8 cellular contexts compared by ENCODE assay signal in the genomic region with DNA sequence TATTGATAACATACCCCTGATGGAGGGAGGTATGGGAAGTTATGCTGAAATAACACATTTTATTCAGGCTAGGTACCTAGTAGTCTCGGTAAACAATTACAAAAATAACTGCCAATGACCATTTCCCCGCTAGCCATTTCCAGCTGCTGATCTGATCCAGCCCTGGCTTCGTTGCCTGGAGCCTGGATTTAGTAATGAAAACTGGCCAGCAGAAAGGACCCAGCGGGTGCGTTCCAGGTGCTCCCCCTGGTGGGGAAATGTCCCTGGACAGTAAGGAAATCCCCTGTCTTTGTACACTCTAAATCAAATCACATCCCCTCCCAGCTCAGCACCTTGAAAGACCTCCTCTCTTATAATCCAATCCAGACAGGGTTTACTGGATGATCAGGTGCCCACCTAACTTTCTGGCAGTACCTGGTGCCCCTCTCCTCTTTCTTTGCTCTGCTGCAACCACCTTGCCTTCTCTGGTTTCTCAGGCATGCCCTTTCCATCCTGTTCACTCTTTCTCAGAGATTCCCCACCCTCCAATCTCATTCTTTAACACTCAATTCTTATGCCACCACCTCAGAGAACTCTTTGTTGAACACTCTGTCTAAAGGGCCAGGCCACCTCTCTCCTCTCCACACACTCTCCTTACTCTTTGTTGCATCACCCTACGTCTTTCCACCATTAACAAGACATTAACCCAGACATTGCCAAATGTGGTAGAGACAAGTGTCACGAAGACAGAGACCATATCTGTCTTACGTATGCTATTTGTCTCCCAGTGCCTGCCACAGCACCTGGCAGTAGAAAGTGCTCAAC. TPM values are rescaled to one million over a fixed set of nuclear protein-coding genes. Genes with fewer than 3 reads are reported as not detected.
DNase-seq lines count a peak whose midpoint lies in the region; ATAC-seq and TF ChIP-seq lines count a peak whose summit lies in the region.

No MANE protein-coding gene starts in this region.

- POLR2A ChIA-PET in activated CD8-positive, alpha-beta T cell treated with anti-CD3 and anti-CD28 coated beads, Interleukin-2, amount 10 ng/mL, durations not matched to agents 7 days and 5 days (lab: Charles Lee), result no interaction called here

- H3K36me3 ChIP-seq in esophagus muscularis mucosa, result no peaks in the 10 kb centered on the region
- no peaks in the 10 kb centered on the region for H3K36me3 ChIP-seq in thyroid gland

- DNase-seq in NK-92 treated with Interleukin-12 subunit alpha and Interleukin-12 subunit beta, amount 100 ng/mL, for 24 hours (lab: John Stamatoyannopoulos, UW), result peak; percentile 34
- DNase-seq in NK-92 (lab: John Stamatoyannopoulos, UW; ENCODE audit: unreplicated experiment) (no peak), NCI-H446 treated with DMSO at 0.1 percent for 48 hours (lab: John Stamatoyannopoulos, UW) (peak; percentile 13), esophagus muscularis mucosa (ENCODE audit: extremely low spot score) (peak; percentile 95), thyroid gland (peak; percentile 82 to 87)
- peak; percentile 70 for DNase-seq in activated CD8-positive, alpha-beta T cell treated with anti-CD3 and anti-CD28 coated beads, Interleukin-2, amount 10 ng/mL, durations not matched to agents 7 days and 5 days

- H3K27ac ChIP-seq in esophagus muscularis mucosa (replicated peaks in 1 of 4), result peak overlapping the region in 2 of 4 donors; percentile 7 to 77
- no peak overlapping the region for H3K27ac ChIP-seq in thyroid gland

- no peak for TF ChIP-seq POLR2A in esophagus muscularis mucosa (IDR thresholded peaks at IDR 0.05; ENCODE audit: low read depth)
- TF ChIP-seq POLR2A in thyroid gland (IDR thresholded peaks at IDR 0.05), result no peak

- H3K27me3 Mint-ChIP-seq in activated CD8-positive, alpha-beta T cell treated with anti-CD3 and anti-CD28 coated beads, Interleukin-2, amount 10 ng/mL, durations not matched to agents 7 days and 5 days (ENCODE audit: low read depth), result peaks cover 21% of the 10 kb centered on the region
- peaks cover 12% of the 10 kb centered on the region for H3K27me3 Mint-ChIP-seq in nephron (ENCODE audit: low read depth)

- H3K4me1 Mint-ChIP-seq in activated CD8-positive, alpha-beta T cell treated with anti-CD3 and anti-CD28 coated beads, Interleukin-2, amount 10 ng/mL, durations not matched to agents 7 days and 5 days (ENCODE audit: low read depth), result peaks cover 5% of the 10 kb centered on the region
- peaks cover 24% of the 10 kb centered on the region for H3K4me1 Mint-ChIP-seq in nephron

- intact Hi-C loops in esophagus muscularis mucosa (cut with DNase I), result loop anchor here (2.0 to 5.0 kb wide), 2 partner anchors 138 to 195 kb away; no protein-coding TSS in a partner anchor
- intact Hi-C loops in thyroid gland (cut with DNase I), result loop anchor here (10.0 kb wide), 1 partner anchor 92 kb away; no protein-coding TSS in a partner anchor

- H3K9me3 Mint-ChIP-seq in activated CD8-positive, alpha-beta T cell treated with anti-CD3 and anti-CD28 coated beads, Interleukin-2, amount 10 ng/mL, durations not matched to agents 7 days and 5 days (ENCODE audit: insufficient read depth), result no peaks in the 10 kb centered on the region
- H3K9me3 Mint-ChIP-seq in nephron, result no peaks in the 10 kb centered on the region

- no peak for TF ChIP-seq EP300 in esophagus muscularis mucosa (IDR thresholded peaks at IDR 0.05)

- 28% methylated on average over 8 of the region's 8 CpGs for WGBS in esophagus muscularis mucosa
- 35% methylated on average over 8 of the region's 8 CpGs for WGBS in thyroid gland, 2 donors

- no peak for ATAC-seq in activated CD8-positive, alpha-beta T cell treated with anti-CD3 and anti-CD28 coated beads, Interleukin-2, amount 10 ng/mL, durations not matched to agents 7 days and 5 days
- ATAC-seq in GM19452 (IDR thresholded peaks at IDR 0.05; ENCODE audit: unreplicated experiment), result no peak

- H3K27ac Mint-ChIP-seq in activated CD8-positive, alpha-beta T cell treated with anti-CD3 and anti-CD28 coated beads, Interleukin-2, amount 10 ng/mL, durations not matched to agents 7 days and 5 days, result no peak overlapping the region
- no peak overlapping the region for H3K27ac Mint-ChIP-seq in nephron

- peak; percentile 82 to 88 (median 87) for TF ChIP-seq CTCF in esophagus muscularis mucosa (IDR thresholded peaks at IDR 0.05)
- TF ChIP-seq CTCF in nephron (IDR thresholded peaks at IDR 0.05; ENCODE audit: unreplicated experiment in 3 of 3), result peak; percentile 76 to 82 (median 81)
- TF ChIP-seq CTCF in thyroid gland (IDR thresholded peaks at IDR 0.05), result peak in 5 of 6 experiments; percentile 41 to 80 (median 75)

- H3K9me3 ChIP-seq in esophagus muscularis mucosa (no peaks in the 10 kb centered on the region), thyroid gland (no peaks in the 10 kb centered on the region)

- H3K4me1 ChIP-seq in esophagus muscularis mucosa (peaks cover 25 to 40% (median 36%) of the 10 kb centered on the region in 4 donors), thyroid gland (peaks cover 0 to under 1% of the 10 kb centered on the region in 2 donors)

- no peaks in the 10 kb centered on the region for H3K36me3 Mint-ChIP-seq in activated CD8-positive, alpha-beta T cell treated with anti-CD3 and anti-CD28 coated beads, Interleukin-2, amount 10 ng/mL, durations not matched to agents 7 days and 5 days (ENCODE audit: low read depth)
- no peaks in the 10 kb centered on the region for H3K36me3 Mint-ChIP-seq in nephron (ENCODE audit: low read depth)

- H3K4me3 Mint-ChIP-seq in activated CD8-positive, alpha-beta T cell treated with anti-CD3 and anti-CD28 coated beads, Interleukin-2, amount 10 ng/mL, durations not matched to agents 7 days and 5 days, result no peak overlapping the region
- no peak overlapping the region for H3K4me3 Mint-ChIP-seq in nephron

- CTCF ChIA-PET in activated CD8-positive, alpha-beta T cell treated with anti-CD3 and anti-CD28 coated beads, Interleukin-2, amount 10 ng/mL, durations not matched to agents 7 days and 5 days (lab: Charles Lee), result interaction anchor here (0.7 to 2.6 kb wide), 8 partner anchors 10 to 107 kb away, joined by 3 to 9 read pairs (median 3); partner anchors contain the start of gene SMAD5

- H3K4me3 ChIP-seq in esophagus muscularis mucosa (no peak overlapping the region), thyroid gland (replicated peaks in 1 of 3) (no peak overlapping the region)

- no peaks in the 10 kb centered on the region for H3K27me3 ChIP-seq in esophagus muscularis mucosa
- no peaks in the 10 kb centered on the region for H3K27me3 ChIP-seq in thyroid gland

RNA-seq across cellular contexts. Expression of gene SMAD5, which starts 50.1 kb away (rescaled TPM):
- total RNA-seq in activated CD8-positive, alpha-beta T cell treated with anti-CD3 and anti-CD28 coated beads, Interleukin-2, amount 10 ng/mL, durations not matched to agents 7 days and 5 days, result 10 to 100 TPM; 19.0 to 19.5 TPM
- total RNA-seq in esophagus muscularis mucosa (10 to 100 TPM; 42.4 to 47.9 (median 46.3) TPM), thyroid gland (100 to 1,000 TPM in 1 of 4 donors, 10 to 100 TPM in 3; 51.8 to 122 (median 63.3) TPM)

RNA-seq across cellular contexts. Expression of gene TGFBI, which starts 53.8 kb away (rescaled TPM):
- not detected for total RNA-seq in activated CD8-positive, alpha-beta T cell treated with anti-CD3 and anti-CD28 coated beads, Interleukin-2, amount 10 ng/mL, durations not matched to agents 7 days and 5 days
- total RNA-seq in esophagus muscularis mucosa (100 to 1,000 TPM in 2 of 4 donors, 10 to 100 TPM in 2; 62.3 to 128 (median 92.9) TPM), thyroid gland (10 to 100 TPM; 19.6 to 55.9 (median 38.5) TPM)

Comparison
In these comparisons a context has a peak if more than half of its experiments do, and no peak if none do; other contexts are left out.
1. RNA of gene TGFBI, which starts 53.8 kb away (total RNA-seq): 62.3 to 128 TPM in esophagus muscularis mucosa and 19.6 to 55.9 TPM in thyroid gland; not detected in activated CD8-positive, alpha-beta T cell treated with anti-CD3 and anti-CD28 coated beads, Interleukin-2, amount 10 ng/mL, durations not matched to agents 7 days and 5 days; every median in the first group is over 10 times any median in the second.
2. Peak in every context shown above with its lines, with median percentiles within 50 percentile points of each other: CTCF ChIP-seq.